Comparison of ENCODE assay signal across 8 cellular contexts in the genomic region with DNA sequence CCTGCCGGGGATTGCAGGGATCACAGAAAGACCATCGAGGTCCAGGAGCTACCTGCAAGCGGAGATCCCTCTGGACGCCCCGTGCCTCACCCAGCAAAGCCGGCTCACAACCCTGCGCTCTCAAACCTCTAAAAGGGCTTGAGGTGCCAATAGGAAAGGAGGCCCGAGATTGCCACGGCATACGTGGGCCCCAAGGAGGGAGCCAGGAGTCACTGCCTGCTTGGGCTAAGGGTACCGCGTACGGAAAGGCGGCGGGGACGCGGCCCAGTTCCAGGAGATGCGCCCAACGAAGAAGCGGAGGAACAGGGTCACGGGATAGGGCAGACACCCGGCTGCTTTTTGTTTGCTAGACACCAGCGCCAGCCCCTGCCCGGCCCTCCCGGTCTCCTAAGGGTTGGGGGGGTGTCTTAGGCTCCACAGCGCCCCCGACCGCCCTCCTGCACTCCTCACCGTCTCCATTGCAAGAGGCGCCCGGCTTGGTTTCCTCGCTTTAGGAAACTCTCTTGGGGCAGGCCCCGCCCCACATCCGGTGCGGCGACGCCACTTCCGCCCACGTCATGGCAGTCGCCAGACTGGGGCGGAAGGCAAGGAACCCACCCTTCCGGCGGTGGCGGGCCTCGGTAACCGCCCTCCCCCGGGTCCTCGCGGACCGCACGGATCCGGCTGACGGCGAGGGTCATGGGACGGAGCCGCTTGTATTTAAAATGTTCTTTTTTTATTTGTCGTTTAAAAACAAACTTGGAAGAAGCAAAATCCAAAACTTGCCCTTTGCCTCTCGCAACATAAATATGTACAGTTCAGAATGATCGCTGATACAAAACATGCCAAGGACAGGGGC. TPM values are rescaled to one million over a fixed set of nuclear protein-coding genes. Genes with fewer than 3 reads are reported as not detected.
DNase-seq lines count a peak whose midpoint lies in the region; ATAC-seq, FAIRE-seq and TF ChIP-seq lines count a peak whose summit lies in the region.

Gene PRKAG1, minus strand, starts transcription at position 495 of the 838 bp plus-strand sequence. Its CDS starts 36 bp downstream, at position 459.

- intact Hi-C loops in cardiac septum (cut with DNase I), result loop anchor here (5.0 kb wide), 1 partner anchor 39 kb away; no protein-coding TSS in a partner anchor

- FAIRE-seq in GM12891 (lab: Jason Lieb, UNC), result peak; percentile 93

- no peaks in the 10 kb centered on the region for H3K9me3 ChIP-seq in adipocyte (ENCODE audit: control insufficient read depth, low read length)

- H3K4me3 ChIP-seq in adipocyte (ENCODE audit: low read length), result peak within 1 kb of the TSS; percentile 97

- peak within 1 kb of the TSS; percentile 100 for H3K9ac ChIP-seq in adipocyte (ENCODE audit: low read length)

- H3K4me1 ChIP-seq in adipocyte (ENCODE audit: control insufficient read depth, insufficient read depth, low read length), result peaks cover 36% of the 10 kb centered on the region

- no peaks in the 10 kb centered on the region for H3K27me3 ChIP-seq in adipocyte (replicated peaks; ENCODE audit: control insufficient read depth, insufficient read depth, low read length)

- peak within 1 kb of the TSS; percentile 96 for H3K4me3 Mint-ChIP-seq in type B pancreatic cell

- no peaks in the 10 kb centered on the region for H3K9me3 Mint-ChIP-seq in type B pancreatic cell

- peak within 1 kb of the TSS; percentile 98 for H3K27ac Mint-ChIP-seq in type B pancreatic cell

- peaks cover 31% of the 10 kb centered on the region for H3K4me1 Mint-ChIP-seq in type B pancreatic cell (ENCODE audit: unreplicated experiment)

- peaks cover 28% of the 10 kb centered on the region for H3K36me3 ChIP-seq in adipocyte (ENCODE audit: control insufficient read depth, insufficient read depth, low read length, severe bottlenecking)

- peak; percentile 99 for DNase-seq in GM12891 (ENCODE audit: insufficient read length, low spot score)
- peak; percentile 95 for DNase-seq in NCI-H1436 (lab: John Stamatoyannopoulos, UW)
- peak; percentile 96 for DNase-seq in T follicular helper cell (ENCODE audit: low read depth)
- peak; percentile 99 for DNase-seq in adipocyte (ENCODE audit: low read depth)
- DNase-seq in cardiac septum (ENCODE audit: low spot score), result peak; percentile 98
- peak; percentile 97 for DNase-seq in pons (ENCODE audit: low spot score)
- DNase-seq in type B pancreatic cell (ENCODE audit: extremely low spot score, unreplicated experiment), result peak; percentile 95

- peak; percentile 94 for TF ChIP-seq POLR2A in GM12891 (IDR thresholded peaks at IDR 0.05; ENCODE audit: low read depth, low read length)

- H3K36me3 Mint-ChIP-seq in type B pancreatic cell, result peaks cover 8% of the 10 kb centered on the region

- H3K27me3 Mint-ChIP-seq in type B pancreatic cell, result no peaks in the 10 kb centered on the region

- TF ChIP-seq CTCF in type B pancreatic cell (conservative IDR thresholded peaks at IDR 0.05), result peak; percentile 59

- ATAC-seq in HG02840 (IDR thresholded peaks at IDR 0.05; ENCODE audit: low FRiP score, unreplicated experiment), result peak; percentile 86

TF ChIP-seq in GM12891, 5 proteins besides CTCF, POLR2A, EP300 and RAD21:
- TF ChIP-seq POLR2AphosphoS5 (IDR thresholded peaks at IDR 0.05; ENCODE audit: low read depth, low read length) (peak; percentile 93), SPI1 (IDR thresholded peaks at IDR 0.05; ENCODE audit: low read depth, low read length) (peak; percentile 64), PAX5 (IDR thresholded peaks at IDR 0.05; ENCODE audit: insufficient read depth, low read length, severe bottlenecking) (no peak), POU2F2 (IDR thresholded peaks at IDR 0.05; ENCODE audit: low read depth, low read length) (peak; percentile 76; the same call in 1 of the 2 replicates), TAF1 (IDR thresholded peaks at IDR 0.05; ENCODE audit: low read depth, low read length) (peak; percentile 94)
TF ChIP-seq in GM12891: peak in this region for 4.

RNA-seq across cellular contexts. Expression of gene PRKAG1, which starts in this region (rescaled TPM):
- 49.9 TPM for polyA plus RNA-seq in GM12891 (2012; ENCODE audit: low read depth, missing spikeins)
- total RNA-seq in cardiac septum (80.4 TPM), type B pancreatic cell (ENCODE audit: low replicate concordance) (58.7 and 66.3 TPM in 2 replicates)

Comparison
In these comparisons a context has a peak if more than half of its experiments do, and no peak if none do; other contexts are left out.
1. Peak in every context shown above with its lines: DNase-seq, ATAC-seq and H3K4me3 ChIP-seq.